Comparison of ENCODE assay signal across 8 cellular contexts in genomic region chr12:50764116-50764860, GRCh38. TPM values are rescaled to one million over a fixed set of nuclear protein-coding genes. Genes with fewer than 3 reads are reported as not detected.
DNase-seq lines count a peak whose midpoint lies in the region; ATAC-seq and TF ChIP-seq lines count a peak whose summit lies in the region.

No MANE protein-coding gene starts in this region.

- H3K4me1 Mint-ChIP-seq in CD4-positive, alpha-beta memory T cell, result peaks cover 21 to 52% (median 33%) of the 10 kb centered on the region in 4 donors
- peaks cover 45% of the 10 kb centered on the region for H3K4me1 Mint-ChIP-seq in activated naive CD4-positive, alpha-beta T cell treated with anti-CD3 and anti-CD28 coated beads, Interleukin-2, amount 10 ng/mL, durations not matched to agents 7 days and 5 days

- ATAC-seq in GM19324 (IDR thresholded peaks at IDR 0.05; ENCODE audit: low FRiP score, unreplicated experiment), result peak; percentile 53
- peak; percentile 33 for ATAC-seq in HG03442 (IDR thresholded peaks at IDR 0.05; ENCODE audit: unreplicated experiment)
- ATAC-seq in Right ventricle myocardium superior (ENCODE audit: poor library complexity), result peak; percentile 78

- peaks cover 0 to 17% of the 10 kb centered on the region in 2 donors for H3K36me3 Mint-ChIP-seq in CD4-positive, alpha-beta memory T cell
- H3K36me3 Mint-ChIP-seq in activated naive CD4-positive, alpha-beta T cell treated with anti-CD3 and anti-CD28 coated beads, Interleukin-2, amount 10 ng/mL, durations not matched to agents 7 days and 5 days, result peaks cover 17% of the 10 kb centered on the region

- peak overlapping the region; percentile 91 to 97 (median 96) for H3K27ac Mint-ChIP-seq in CD4-positive, alpha-beta memory T cell
- peak overlapping the region; percentile 97 for H3K27ac Mint-ChIP-seq in activated naive CD4-positive, alpha-beta T cell treated with anti-CD3 and anti-CD28 coated beads, Interleukin-2, amount 10 ng/mL, durations not matched to agents 7 days and 5 days

- peaks cover 27% of the 10 kb centered on the region for H3K4me1 ChIP-seq in CD4-positive, alpha-beta memory T cell (ENCODE audit: insufficient read depth, low read length)
- peaks cover 2% of the 10 kb centered on the region for H3K4me1 ChIP-seq in urinary bladder (ENCODE audit: insufficient read depth)

- POLR2A ChIA-PET in CD4-positive, alpha-beta memory T cell (lab: Charles Lee; ENCODE audit: partially characterized antibody), result interaction anchor here (0.5 to 3.8 kb wide), 31 partner anchors 9 to 1576 kb away, joined by 3 to 31 read pairs (median 4); partner anchors contain the start of genes BIN2, COX14, CSRNP2 and DAZAP2
- POLR2A ChIA-PET in RWPE1 (lab: Yijun Ruan, JAX; ENCODE audit: low non-redundant PET), result interaction anchor here (0.5 to 1.3 kb wide), 4 partner anchors 22 to 262 kb away, joined by 3 to 6 read pairs (median 4); no protein-coding TSS in a partner anchor

- intact Hi-C loops in CD4-positive, alpha-beta memory T cell (cut with micrococcal nuclease), result loop anchor here (1.0 to 10.0 kb wide), 2 partner anchors 364 to 561 kb away; partner anchors contain the start of genes BIN2 and LARP4
- intact Hi-C loops in Right ventricle myocardium superior (cut with DNase I) (no loop called here), posterior cingulate gyrus (cut with DNase I) (loop anchor here (2.0 to 10.0 kb wide), 2 partner anchors 223 to 259 kb away; partner anchors contain the start of gene DIP2B)

- H3K27me3 Mint-ChIP-seq in CD4-positive, alpha-beta memory T cell, result no peaks in the 10 kb centered on the region
- H3K27me3 Mint-ChIP-seq in activated naive CD4-positive, alpha-beta T cell treated with anti-CD3 and anti-CD28 coated beads, Interleukin-2, amount 10 ng/mL, durations not matched to agents 7 days and 5 days, result peaks cover 5% of the 10 kb centered on the region

- WGBS in urinary bladder, result under 1% methylated on average over 89 of the region's 89 CpGs

- no peaks in the 10 kb centered on the region for H3K36me3 ChIP-seq in CD4-positive, alpha-beta memory T cell (ENCODE audit: insufficient read depth, low read length)
- H3K36me3 ChIP-seq in urinary bladder (ENCODE audit: insufficient read depth), result no peaks in the 10 kb centered on the region

- H3K4me3 Mint-ChIP-seq in CD4-positive, alpha-beta memory T cell, result peak overlapping the region; percentile 85 to 99 (median 93)
- H3K4me3 Mint-ChIP-seq in activated naive CD4-positive, alpha-beta T cell treated with anti-CD3 and anti-CD28 coated beads, Interleukin-2, amount 10 ng/mL, durations not matched to agents 7 days and 5 days, result peak overlapping the region; percentile 91

- peak overlapping the region; percentile 77 for H3K27ac ChIP-seq in CD4-positive, alpha-beta memory T cell (ENCODE audit: low read depth, low read length)
- peak overlapping the region; percentile 95 for H3K27ac ChIP-seq in RWPE1
- peak overlapping the region; percentile 96 for H3K27ac ChIP-seq in urinary bladder (ENCODE audit: low read depth)

- no peaks in the 10 kb centered on the region for H3K9me3 ChIP-seq in CD4-positive, alpha-beta memory T cell (ENCODE audit: control insufficient read depth in 1 of 2, low read length in 2 of 2)

- TF ChIP-seq CTCF in RWPE1 (conservative IDR thresholded peaks at IDR 0.05; ENCODE audit: low read depth), result no peak

- peak overlapping the region; percentile 43 to 67 for H3K4me3 ChIP-seq in CD4-positive, alpha-beta memory T cell (ENCODE audit: low read length in 2 of 2)
- H3K4me3 ChIP-seq in urinary bladder (ENCODE audit: low read depth, low read length), result peak overlapping the region; percentile 87

- H3K27me3 ChIP-seq in CD4-positive, alpha-beta memory T cell (ENCODE audit: insufficient read depth, low read length), result no peaks in the 10 kb centered on the region

- DNase-seq in CD4-positive, alpha-beta memory T cell, result peak; percentile 86 to 91 (median 88)
- DNase-seq in RWPE1 (ENCODE audit: low spot score) (no peak), Right ventricle myocardium superior (peak; percentile 68), posterior cingulate gyrus (peak; percentile 35 to 90 (median 49))
- DNase-seq in activated naive CD4-positive, alpha-beta T cell treated with anti-CD3 and anti-CD28 coated beads, Interleukin-2, amount 10 ng/mL, durations not matched to agents 7 days and 5 days, result peak; percentile 86

- CTCF ChIA-PET in CD4-positive, alpha-beta memory T cell (lab: Charles Lee; ENCODE audit: partially characterized antibody), result interaction anchor here (1.1 to 2.8 kb wide), 18 partner anchors 10 to 587 kb away, joined by 3 to 47 read pairs (median 5); partner anchors contain the start of gene LETMD1
- CTCF ChIA-PET in RWPE1 (lab: Yijun Ruan, JAX), result interaction anchor here (0.7 to 1.4 kb wide), 2 partner anchors 9 to 30 kb away, joined by 3 to 6 read pairs; no protein-coding TSS in a partner anchor
- CTCF ChIA-PET in activated naive CD4-positive, alpha-beta T cell treated with anti-CD3 and anti-CD28 coated beads, Interleukin-2, amount 10 ng/mL, durations not matched to agents 7 days and 5 days (lab: Charles Lee), result interaction anchor here (0.5 to 4.5 kb wide), 17 partner anchors 10 to 631 kb away, joined by 3 to 52 read pairs (median 4); partner anchors contain the start of genes DAZAP2, DIP2B and SLC11A2

- peaks cover 0 to 4% (median 0%) of the 10 kb centered on the region in 8 donors for H3K9me3 Mint-ChIP-seq in CD4-positive, alpha-beta memory T cell
- H3K9me3 Mint-ChIP-seq in activated naive CD4-positive, alpha-beta T cell treated with anti-CD3 and anti-CD28 coated beads, Interleukin-2, amount 10 ng/mL, durations not matched to agents 7 days and 5 days, result peaks cover 3% of the 10 kb centered on the region

RNA-seq across cellular contexts. Expression of gene ATF1, which starts 0.4 kb away (rescaled TPM):
- 10 to 100 TPM; 52.2 to 52.3 TPM for total RNA-seq in CD4-positive, alpha-beta memory T cell
- polyA plus RNA-seq in CD4-positive, alpha-beta memory T cell, result 10 to 100 TPM; 48.7 to 50.8 TPM
- 22.1 TPM for total RNA-seq in Right ventricle myocardium superior
- 51.2 TPM for total RNA-seq in urinary bladder
- 20.2 TPM for polyA plus RNA-seq in urinary bladder
